In the genomic region with DNA sequence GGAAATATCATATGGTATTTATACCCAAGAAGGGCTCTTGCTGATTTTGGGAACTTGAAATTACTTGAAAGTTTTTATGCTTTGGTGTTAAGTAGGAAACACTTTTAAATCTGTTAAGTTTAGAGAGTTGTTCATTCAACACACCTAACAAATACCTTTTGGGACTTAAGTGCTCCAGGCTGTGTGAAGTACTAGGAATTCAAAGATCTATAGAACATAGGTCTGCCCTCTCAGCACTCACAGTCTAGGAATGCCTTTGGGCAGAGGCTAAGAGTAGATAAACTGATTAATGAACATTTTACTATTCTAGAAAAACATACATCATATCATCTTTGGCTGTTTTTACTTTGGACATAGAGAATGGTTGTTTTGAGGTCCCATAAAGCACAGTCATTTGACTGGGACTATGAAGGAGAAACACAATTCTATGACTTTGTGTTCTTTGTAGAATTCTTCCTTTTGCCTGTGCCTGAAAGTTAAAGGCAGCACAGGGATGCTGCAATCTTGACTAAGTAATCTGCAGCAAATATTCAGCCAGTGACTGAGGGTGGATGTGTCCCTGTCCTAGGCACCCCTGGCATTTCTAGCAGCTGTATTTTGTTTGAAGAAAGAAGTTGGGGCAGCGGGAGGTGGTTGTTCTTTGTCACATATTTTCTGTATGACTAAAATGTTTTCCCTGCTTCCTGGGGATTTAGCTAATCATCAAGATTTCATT, we compare ENCODE assay signal across 18 cellular contexts. TPM values are rescaled to one million over a fixed set of nuclear protein-coding genes. Genes with fewer than 3 reads are reported as not detected.
"Had no signal": no experiment of that assay in that cellular context is flagged by ENCODE, and none has a peak within 500 bp of the region (broad histone marks: within the 10 kb centered on the region; RNA-seq: fewer than 3 reads in every experiment).

No MANE protein-coding gene starts in this region.

- H3K27ac Mint-ChIP-seq: activated naive CD4-positive, alpha-beta T cell treated with anti-CD3 and anti-CD28 coated beads for 36 hours; activated naive CD8-positive, alpha-beta T cell treated with anti-CD3 and anti-CD28 coated beads, Interleukin-2, amount 50 U/mL, for 24 hours; activated T-helper 17 cell treated with anti-CD3 and anti-CD28 coated beads, Interleukin-2, amount 50 U/mL, for 72 hours; effector memory CD8-positive, alpha-beta T cell; natural killer cell; stimulated activated memory B cell treated with anti-CD40 and anti-IgM and Interleukin-4, amounts not matched to agents 10 μg/mL and 1 μg/mL and 100 μg/mL, for 72 hours; type B pancreatic cell had no signal

- H3K9me3 ChIP-seq: gastrocnemius medialis, heart right ventricle had no signal

- H3K4me1 Mint-ChIP-seq: activated naive CD8-positive, alpha-beta T cell treated with anti-CD3 and anti-CD28 coated beads, Interleukin-2, amount 50 U/mL, for 24 hours; activated T-helper 17 cell treated with anti-CD3 and anti-CD28 coated beads, Interleukin-2, amount 50 U/mL, for 72 hours; natural killer cell had no signal

- H3K27ac ChIP-seq: gastrocnemius medialis, heart right ventricle had no signal

- H3K4me3 ChIP-seq: gastrocnemius medialis, heart right ventricle had no signal

- H3K27me3 Mint-ChIP-seq: stimulated activated memory B cell treated with anti-CD40 and anti-IgM and Interleukin-4, amounts not matched to agents 10 μg/mL and 1 μg/mL and 100 μg/mL, for 72 hours had no signal

- H3K4me3 Mint-ChIP-seq: activated naive CD4-positive, alpha-beta T cell treated with anti-CD3 and anti-CD28 coated beads for 36 hours; activated naive CD8-positive, alpha-beta T cell treated with anti-CD3 and anti-CD28 coated beads, Interleukin-2, amount 50 U/mL, for 24 hours; activated T-helper 17 cell treated with anti-CD3 and anti-CD28 coated beads, Interleukin-2, amount 50 U/mL, for 72 hours; effector memory CD8-positive, alpha-beta T cell; natural killer cell; stimulated activated memory B cell treated with anti-CD40 and anti-IgM and Interleukin-4, amounts not matched to agents 10 μg/mL and 1 μg/mL and 100 μg/mL, for 72 hours; type B pancreatic cell had no signal

- H3K36me3 ChIP-seq: gastrocnemius medialis, heart right ventricle had no signal

- ATAC-seq: activated naive CD8-positive, alpha-beta T cell treated with anti-CD3 and anti-CD28 coated beads, Interleukin-2, amount 50 U/mL, for 24 hours; activated T-helper 17 cell treated with anti-CD3 and anti-CD28 coated beads, Interleukin-2, amount 50 U/mL, for 72 hours; effector memory CD8-positive, alpha-beta T cell; gastrocnemius medialis; heart right ventricle; left cardiac atrium; natural killer cell had no signal

- H3K9me3 Mint-ChIP-seq: activated naive CD4-positive, alpha-beta T cell treated with anti-CD3 and anti-CD28 coated beads for 36 hours; activated naive CD8-positive, alpha-beta T cell treated with anti-CD3 and anti-CD28 coated beads, Interleukin-2, amount 50 U/mL, for 24 hours; activated T-helper 17 cell treated with anti-CD3 and anti-CD28 coated beads, Interleukin-2, amount 50 U/mL, for 72 hours; effector memory CD8-positive, alpha-beta T cell; natural killer cell; stimulated activated memory B cell treated with anti-CD40 and anti-IgM and Interleukin-4, amounts not matched to agents 10 μg/mL and 1 μg/mL and 100 μg/mL, for 72 hours; type B pancreatic cell had no signal

- H3K36me3 Mint-ChIP-seq: natural killer cell; stimulated activated memory B cell treated with anti-CD40 and anti-IgM and Interleukin-4, amounts not matched to agents 10 μg/mL and 1 μg/mL and 100 μg/mL, for 72 hours; type B pancreatic cell had no signal

- H3K4me1 ChIP-seq: gastrocnemius medialis, heart right ventricle had no signal

- DNase-seq: activated CD4-positive, CD25-positive, alpha-beta regulatory T cell treated with anti-CD3 and anti-CD28 coated beads, Interleukin-2, amount 50 U/mL, for 72 hours; activated naive CD4-positive, alpha-beta T cell treated with anti-CD3 and anti-CD28 coated beads for 36 hours; activated naive CD8-positive, alpha-beta T cell treated with anti-CD3 and anti-CD28 coated beads, Interleukin-2, amount 50 U/mL, for 24 hours; activated T-cell treated with anti-CD3 and anti-CD28 coated beads for 4 hours; dermis blood vessel endothelial cell; effector memory CD8-positive, alpha-beta T cell; gastrocnemius medialis; heart right ventricle; left cardiac atrium; natural killer cell; stimulated activated CD4-positive, alpha-beta T cell treated with anti-CD3 and anti-CD28 coated beads, Interleukin-2, amount 100 ng/mL, for 48 hours; substantia nigra; T1000 had no signal

RNA-seq across cellular contexts. Expression of a gene that starts 8.3 kb away (rescaled TPM):
- total RNA-seq: activated CD8-positive, alpha-beta memory T cell treated with anti-CD3 and anti-CD28 coated beads for 36 hours; activated naive CD4-positive, alpha-beta T cell treated with anti-CD3 and anti-CD28 coated beads for 36 hours; astrocyte; dermis blood vessel endothelial cell; natural killer cell had no signal
- polyA plus RNA-seq: heart right ventricle had no signal
